Comparison of ENCODE assay signal across 10 cellular contexts in genomic region chr11:73402834-73403185, GRCh38. TPM values are rescaled to one million over a fixed set of nuclear protein-coding genes. Genes with fewer than 3 reads are reported as not detected.
DNase-seq lines count a peak whose midpoint lies in the region; ATAC-seq and TF ChIP-seq lines count a peak whose summit lies in the region.
"Had no signal": no experiment of that assay in that cellular context is flagged by ENCODE, and none has a peak within 500 bp of the region (broad histone marks: within the 10 kb centered on the region; RNA-seq: fewer than 3 reads in every experiment).

No MANE protein-coding gene starts in this region.

- H3K27me3 ChIP-seq in Karpas-422 (ENCODE audit: low read length) (no peaks in the 10 kb centered on the region), osteoblast (ENCODE audit: insufficient read depth, low read length) (no peaks in the 10 kb centered on the region), smooth muscle cell (ENCODE audit: low read depth) (no peaks in the 10 kb centered on the region)

- peak overlapping the region; percentile 28 for H3K27ac Mint-ChIP-seq in activated CD4-positive, alpha-beta T cell treated with anti-CD3 and anti-CD28 coated beads, Interleukin-2, amount 10 ng/mL, durations not matched to agents 7 days and 5 days
- H3K27ac Mint-ChIP-seq in activated CD8-positive, alpha-beta T cell treated with anti-CD3 and anti-CD28 coated beads, Interleukin-2, amount 10 ng/mL, durations not matched to agents 7 days and 5 days, result no peak overlapping the region

- no peaks in the 10 kb centered on the region for H4K20me1 ChIP-seq in Karpas-422 (ENCODE audit: insufficient read depth, low read depth, low read length)
- no peaks in the 10 kb centered on the region for H4K20me1 ChIP-seq in osteoblast (ENCODE audit: insufficient read depth, low read length)
- H4K20me1 ChIP-seq in smooth muscle cell (ENCODE audit: low read depth), result no peaks in the 10 kb centered on the region

- H3K4me3 Mint-ChIP-seq in activated CD4-positive, alpha-beta T cell treated with anti-CD3 and anti-CD28 coated beads, Interleukin-2, amount 10 ng/mL, durations not matched to agents 7 days and 5 days, result no peak overlapping the region
- H3K4me3 Mint-ChIP-seq in activated CD8-positive, alpha-beta T cell treated with anti-CD3 and anti-CD28 coated beads, Interleukin-2, amount 10 ng/mL, durations not matched to agents 7 days and 5 days, result no peak overlapping the region

- peaks cover 13% of the 10 kb centered on the region for H3K36me3 Mint-ChIP-seq in activated CD4-positive, alpha-beta T cell treated with anti-CD3 and anti-CD28 coated beads, Interleukin-2, amount 10 ng/mL, durations not matched to agents 7 days and 5 days (ENCODE audit: low read depth)
- peaks cover 18% of the 10 kb centered on the region for H3K36me3 Mint-ChIP-seq in activated CD8-positive, alpha-beta T cell treated with anti-CD3 and anti-CD28 coated beads, Interleukin-2, amount 10 ng/mL, durations not matched to agents 7 days and 5 days (ENCODE audit: low read depth)

- peaks cover 1% of the 10 kb centered on the region for H3K4me1 Mint-ChIP-seq in activated CD4-positive, alpha-beta T cell treated with anti-CD3 and anti-CD28 coated beads, Interleukin-2, amount 10 ng/mL, durations not matched to agents 7 days and 5 days
- H3K4me1 Mint-ChIP-seq in activated CD8-positive, alpha-beta T cell treated with anti-CD3 and anti-CD28 coated beads, Interleukin-2, amount 10 ng/mL, durations not matched to agents 7 days and 5 days (ENCODE audit: low read depth), result peaks cover 4% of the 10 kb centered on the region

- H3K9me3 ChIP-seq in Karpas-422 (ENCODE audit: low read length) (no peaks in the 10 kb centered on the region), osteoblast (ENCODE audit: low read depth, low read length) (no peaks in the 10 kb centered on the region), smooth muscle cell (replicated peaks; ENCODE audit: low read depth) (no peaks in the 10 kb centered on the region)

- POLR2A ChIA-PET in activated CD4-positive, alpha-beta T cell treated with anti-CD3 and anti-CD28 coated beads, Interleukin-2, amount 10 ng/mL, durations not matched to agents 7 days and 5 days (lab: Charles Lee), result no interaction called here
- POLR2A ChIA-PET in activated CD8-positive, alpha-beta T cell treated with anti-CD3 and anti-CD28 coated beads, Interleukin-2, amount 10 ng/mL, durations not matched to agents 7 days and 5 days (lab: Charles Lee), result no interaction called here

- peak; percentile 42 for DNase-seq in activated CD4-positive, alpha-beta T cell treated with anti-CD3 and anti-CD28 coated beads, Interleukin-2, amount 10 ng/mL, durations not matched to agents 7 days and 5 days
- no peak for DNase-seq in activated CD4-positive, alpha-beta T cell treated with anti-CD3 and anti-CD28 coated beads, Interleukin-2, amount 50 U/mL, for 1 hour
- DNase-seq in Karpas-422 (peak; percentile 72), osteoblast (ENCODE audit: insufficient read length, low spot score, missing footprints) (no peak), smooth muscle cell (lab: John Stamatoyannopoulos, UW; ENCODE audit: unreplicated experiment) (no peak)
- peak; percentile 41 for DNase-seq in activated CD8-positive, alpha-beta T cell treated with anti-CD3 and anti-CD28 coated beads, Interleukin-2, amount 10 ng/mL, durations not matched to agents 7 days and 5 days
- DNase-seq in stimulated activated CD4-positive, alpha-beta T cell treated with anti-CD3 and anti-CD28 coated beads, Interleukin-2, amount 100 ng/mL, for 48 hours, result no peak
- DNase-seq: activated CD4-positive, alpha-beta T cell treated with anti-CD3 and anti-CD28 coated beads for 4 hours; mesenchymal stem cell had no signal

- CTCF ChIA-PET in activated CD4-positive, alpha-beta T cell treated with anti-CD3 and anti-CD28 coated beads, Interleukin-2, amount 10 ng/mL, durations not matched to agents 7 days and 5 days (lab: Charles Lee), result interaction anchor here (0.5 to 2.0 kb wide), 4 partner anchors 11 to 140 kb away, joined by 3 to 5 read pairs (median 4); no protein-coding TSS in a partner anchor
- CTCF ChIA-PET in activated CD8-positive, alpha-beta T cell treated with anti-CD3 and anti-CD28 coated beads, Interleukin-2, amount 10 ng/mL, durations not matched to agents 7 days and 5 days (lab: Charles Lee), result interaction anchor here (0.7 to 3.3 kb wide), 7 partner anchors 10 to 258 kb away, joined by 3 to 11 read pairs (median 3); no protein-coding TSS in a partner anchor

- H3F3A ChIP-seq in smooth muscle cell (ENCODE audit: low read depth), result no peaks in the 10 kb centered on the region

- ATAC-seq in activated CD8-positive, alpha-beta T cell treated with anti-CD3 and anti-CD28 coated beads, Interleukin-2, amount 10 ng/mL, durations not matched to agents 7 days and 5 days, result peak; percentile 46
- ATAC-seq in HG03135 (IDR thresholded peaks at IDR 0.05; ENCODE audit: unreplicated experiment), result no peak

- H3K9me3 Mint-ChIP-seq in activated CD4-positive, alpha-beta T cell treated with anti-CD3 and anti-CD28 coated beads, Interleukin-2, amount 10 ng/mL, durations not matched to agents 7 days and 5 days, result no peaks in the 10 kb centered on the region
- no peaks in the 10 kb centered on the region for H3K9me3 Mint-ChIP-seq in activated CD8-positive, alpha-beta T cell treated with anti-CD3 and anti-CD28 coated beads, Interleukin-2, amount 10 ng/mL, durations not matched to agents 7 days and 5 days (ENCODE audit: insufficient read depth)

- H3K9ac ChIP-seq in Karpas-422 (ENCODE audit: low read length), result no peak overlapping the region
- H3K9ac ChIP-seq in smooth muscle cell (ENCODE audit: low read depth), result no peak overlapping the region

- H3K4me1 ChIP-seq in Karpas-422 (ENCODE audit: low read length) (no peaks in the 10 kb centered on the region), osteoblast (ENCODE audit: insufficient read depth, low read length) (peaks cover 33% of the 10 kb centered on the region), smooth muscle cell (ENCODE audit: low read depth) (no peaks in the 10 kb centered on the region)

- peak; percentile 12 for TF ChIP-seq CTCF in osteoblast (IDR thresholded peaks at IDR 0.05; ENCODE audit: extremely low read depth, low read depth, low read length)
- no peak for TF ChIP-seq CTCF in smooth muscle cell (IDR thresholded peaks at IDR 0.05; ENCODE audit: borderline replicate concordance, insufficient read depth, poor library complexity, severe bottlenecking)

- H3K4me2 ChIP-seq in Karpas-422 (ENCODE audit: low read depth, low read length, poor library complexity, severe bottlenecking) (no peak overlapping the region), osteoblast (ENCODE audit: insufficient read depth, low read length) (no peak overlapping the region), smooth muscle cell (no peak overlapping the region)

- H3K79me2 ChIP-seq in Karpas-422 (ENCODE audit: low read length) (no peaks in the 10 kb centered on the region), osteoblast (ENCODE audit: insufficient read depth, low read length) (no peaks in the 10 kb centered on the region), smooth muscle cell (ENCODE audit: low read depth) (no peaks in the 10 kb centered on the region)

- 83% methylated on average over 1 of the region's 1 CpG for WGBS in smooth muscle cell (ENCODE audit: low lambda C conversion rate)

- H2AFZ ChIP-seq in Karpas-422 (ENCODE audit: low read length) (no peak overlapping the region), osteoblast (ENCODE audit: low read length) (no peak overlapping the region), smooth muscle cell (ENCODE audit: low read depth) (no peak overlapping the region)

- H3K9me2 ChIP-seq in Karpas-422 (replicated peaks; ENCODE audit: insufficient read depth, low read length), result no peaks in the 10 kb centered on the region

- H3K4me3 ChIP-seq in Karpas-422 (ENCODE audit: low read length) (no peak overlapping the region), osteoblast (ENCODE audit: insufficient read depth, low read length) (no peak overlapping the region), smooth muscle cell (no peak overlapping the region)

- H3K36me3 ChIP-seq in Karpas-422 (ENCODE audit: insufficient read depth, low read length) (peaks cover 29% of the 10 kb centered on the region), osteoblast (ENCODE audit: insufficient read depth, low read length) (peaks cover 18% of the 10 kb centered on the region), smooth muscle cell (ENCODE audit: low read depth) (no peaks in the 10 kb centered on the region)

- H3K27me3 Mint-ChIP-seq in activated CD4-positive, alpha-beta T cell treated with anti-CD3 and anti-CD28 coated beads, Interleukin-2, amount 10 ng/mL, durations not matched to agents 7 days and 5 days, result no peaks in the 10 kb centered on the region
- H3K27me3 Mint-ChIP-seq in activated CD8-positive, alpha-beta T cell treated with anti-CD3 and anti-CD28 coated beads, Interleukin-2, amount 10 ng/mL, durations not matched to agents 7 days and 5 days (ENCODE audit: low read depth), result no peaks in the 10 kb centered on the region

- H3K27ac ChIP-seq in Karpas-422 (ENCODE audit: low read length) (no peak overlapping the region), osteoblast (ENCODE audit: low read depth, low read length) (no peak overlapping the region), smooth muscle cell (ENCODE audit: low read depth) (no peak overlapping the region)

RNA-seq across cellular contexts. Expression of gene RELT, which starts 26.6 kb away (rescaled TPM):
- 10 to 100 TPM; 22.0 to 24.6 TPM for total RNA-seq in activated CD4-positive, alpha-beta T cell treated with anti-CD3 and anti-CD28 coated beads, Interleukin-2, amount 10 ng/mL, durations not matched to agents 7 days and 5 days
- total RNA-seq in Karpas-422 (2014; rRNA removed; shearing (Covaris generic); ENCODE audit: low replicate concordance), result 21.7 and 54.2 TPM in 2 replicates
- total RNA-seq in activated CD8-positive, alpha-beta T cell treated with anti-CD3 and anti-CD28 coated beads, Interleukin-2, amount 10 ng/mL, durations not matched to agents 7 days and 5 days, result 10 to 100 TPM; 28.6 to 33.2 TPM
- total RNA-seq in osteoblast, result 2.9 and 4.0 TPM in 2 replicates
- total RNA-seq in smooth muscle cell, result 4.3 and 4.8 TPM in 2 replicates
- 5.5 and 9.4 TPM in 2 replicates for polyA plus RNA-seq in smooth muscle cell

Comparison
In these comparisons a context has a peak if more than half of its experiments do, and no peak if none do; other contexts are left out.
1. DNase-seq: peak in activated CD4-positive, alpha-beta T cell treated with anti-CD3 and anti-CD28 coated beads, Interleukin-2, amount 10 ng/mL, durations not matched to agents 7 days and 5 days (single experiment), Karpas-422 (single experiment) and activated CD8-positive, alpha-beta T cell treated with anti-CD3 and anti-CD28 coated beads, Interleukin-2, amount 10 ng/mL, durations not matched to agents 7 days and 5 days (single experiment); none in activated CD4-positive, alpha-beta T cell treated with anti-CD3 and anti-CD28 coated beads, Interleukin-2, amount 50 U/mL, for 1 hour (single experiment), osteoblast (single experiment), smooth muscle cell (single experiment) and stimulated activated CD4-positive, alpha-beta T cell treated with anti-CD3 and anti-CD28 coated beads, Interleukin-2, amount 100 ng/mL, for 48 hours (0 of 2).